ENCODE assay signal across 22 cellular contexts in the genomic region with DNA sequence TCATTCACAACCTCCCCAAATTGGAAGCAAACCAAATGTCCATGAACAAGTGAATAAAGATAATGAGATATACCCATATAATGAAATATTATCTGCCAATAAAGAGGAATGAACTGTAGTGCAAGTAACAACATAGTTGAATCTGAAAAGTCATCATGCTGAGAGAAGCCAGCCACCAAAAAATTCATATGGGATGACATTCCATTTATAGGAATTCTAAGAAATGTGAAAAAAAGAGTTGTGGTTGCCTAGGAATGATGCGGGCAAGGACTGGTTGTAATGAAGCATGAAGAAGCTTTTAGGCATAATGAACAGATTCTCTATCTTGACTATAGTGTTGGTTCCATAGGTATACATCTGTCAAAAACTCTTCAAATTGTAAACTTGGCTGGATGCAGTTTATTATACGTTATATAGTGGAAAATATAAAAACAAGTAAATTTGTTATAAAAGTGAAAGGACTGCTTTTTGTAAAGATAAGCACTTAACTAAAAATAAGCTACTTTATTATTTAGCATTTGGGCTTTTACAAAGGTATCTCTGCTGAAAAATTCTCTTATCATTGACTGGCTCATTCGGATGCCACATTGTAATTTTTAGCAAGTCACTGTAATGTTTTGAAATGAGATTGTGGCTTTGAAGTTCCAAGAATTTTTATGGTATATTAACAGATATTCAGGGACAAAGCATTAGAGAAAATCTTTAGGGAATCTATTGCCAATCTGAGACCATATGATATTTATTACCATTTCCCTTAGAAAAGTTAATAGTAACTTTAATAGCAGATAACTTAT. TPM values are rescaled to one million over a fixed set of nuclear protein-coding genes. Genes with fewer than 3 reads are reported as not detected.
DNase-seq lines count a peak whose midpoint lies in the region; TF ChIP-seq lines count a peak whose summit lies in the region.
"Had no signal": no experiment of that assay in that cellular context is flagged by ENCODE, and none has a peak within 500 bp of the region (broad histone marks: within the 10 kb centered on the region; RNA-seq: fewer than 3 reads in every experiment).

No MANE protein-coding gene starts in this region.

- H2AK5ac ChIP-seq in trophoblast cell (ENCODE audit: low read length) = no peak overlapping the region

- H3K23ac ChIP-seq in trophoblast cell (ENCODE audit: low read length) = no peak overlapping the region

- H4K91ac ChIP-seq in trophoblast cell (ENCODE audit: low read depth, low read length) = no peak overlapping the region

- no peak overlapping the region for H2BK5ac ChIP-seq in trophoblast cell (ENCODE audit: low read depth, low read length, poor library complexity)

- H3K79me2 ChIP-seq in trophoblast cell (ENCODE audit: control insufficient read depth, insufficient read depth, low read length, poor library complexity) = no peaks in the 10 kb centered on the region

- no peak overlapping the region for H3K4ac ChIP-seq in trophoblast cell (ENCODE audit: low read depth, low read length)

- no peak overlapping the region for H2BK12ac ChIP-seq in trophoblast cell (ENCODE audit: low read length)

- peaks cover 2% of the 10 kb centered on the region for H3K79me1 ChIP-seq in trophoblast cell (ENCODE audit: low read length)

- H3K27me3 ChIP-seq in trophoblast cell (ENCODE audit: insufficient read depth, low read length) = no peaks in the 10 kb centered on the region
- H3K27me3 ChIP-seq: BLaER1, thyroid gland had no signal

- no peaks in the 10 kb centered on the region for H3K9me3 ChIP-seq in trophoblast cell (ENCODE audit: insufficient read depth, low read depth, low read length)
- H3K9me3 ChIP-seq: BLaER1, prostate gland, thyroid gland had no signal

- no peak overlapping the region for H3K18ac ChIP-seq in trophoblast cell (ENCODE audit: low read length)

- H3K9ac ChIP-seq in trophoblast cell (ENCODE audit: low read length) = no peak overlapping the region
- H3K9ac ChIP-seq: BLaER1 had no signal

- H3K4me2 ChIP-seq in trophoblast cell (ENCODE audit: low read length) = no peak overlapping the region
- H3K4me2 ChIP-seq: BLaER1 had no signal

- DNase-seq in EL = peak; percentile 64
- peak; percentile 8 for DNase-seq in RPMI7951 (ENCODE audit: low read depth)
- DNase-seq in choroid plexus epithelial cell (ENCODE audit: low read depth) = peak; percentile 27
- peak; percentile 69 to 90 for DNase-seq in trophoblast cell
- DNase-seq in activated CD4-positive, alpha-beta T cell treated with anti-CD3 and anti-CD28 coated beads for 4 hours = no peak
- no peak for DNase-seq in stimulated activated CD4-positive, alpha-beta T cell treated with anti-CD3 and anti-CD28 coated beads, Interleukin-4, amount 100 ng/mL, for 24 hours
- no peak for DNase-seq in activated CD4-positive, alpha-beta T cell treated with anti-CD3 and anti-CD28 coated beads for 1 hour
- DNase-seq: activated CD8-positive, alpha-beta memory T cell treated with anti-CD3 and anti-CD28 coated beads, Interleukin-2, amount 50 U/mL, for 4 hours; effector CD8-positive, alpha-beta T cell; glutamatergic neuron; midbrain; NCI-H187; NCI-H69; nephron progenitor cell; SHP77 treated with DMSO at 0.1 percent for 48 hours; stimulated activated naive CD8-positive, alpha-beta T cell treated with anti-CD3 and anti-CD28 coated beads, Interleukin-15, Interleukin-2, amounts not matched to agents 100 U/mL and 50 U/mL, for 24 hours; T-helper 1 cell; thyroid gland had no signal

- H4K8ac ChIP-seq in trophoblast cell (ENCODE audit: low read depth, low read length) = no peak overlapping the region

- no peak for TF ChIP-seq CTCF in choroid plexus epithelial cell (conservative IDR thresholded peaks at IDR 0.05; ENCODE audit: low read depth, low read length)

- H3K14ac ChIP-seq in trophoblast cell (ENCODE audit: low read length) = no peak overlapping the region

- no peak overlapping the region for H2AFZ ChIP-seq in trophoblast cell (ENCODE audit: insufficient read depth, low read length, poor library complexity)

- no peak overlapping the region for H2BK120ac ChIP-seq in trophoblast cell (ENCODE audit: insufficient read depth, low read length, poor library complexity)

- no peak overlapping the region for H3K27ac ChIP-seq in trophoblast cell (ENCODE audit: low read depth, low read length)
- H3K27ac ChIP-seq: BLaER1, prostate gland, skin epidermis, thyroid gland had no signal

- no peak overlapping the region for H4K12ac ChIP-seq in trophoblast cell (ENCODE audit: low read depth, low read length)

- H3K36me3 ChIP-seq in trophoblast cell (ENCODE audit: control insufficient read depth in 1 of 2, insufficient read depth in 2 of 2, low read length in 2 of 2) = peaks cover 5 to 7% of the 10 kb centered on the region in 2 experiments
- H3K36me3 ChIP-seq: prostate gland had no signal

- WGBS in trophoblast cell (ENCODE audit: extremely low coverage, insufficient coverage, insufficient read length) = no CpG with 5 or more reads among the region's 3 CpGs

- H3K4me3 ChIP-seq in choroid plexus epithelial cell (ENCODE audit: low read depth, low read length) = no peak overlapping the region
- no peak overlapping the region for H3K4me3 ChIP-seq in trophoblast cell (ENCODE audit: low read depth, low read length)
- H3K4me3 ChIP-seq: BLaER1, prostate gland, skin epidermis, thyroid gland had no signal

- H3K4me1 ChIP-seq in trophoblast cell (ENCODE audit: control insufficient read depth in 1 of 2, insufficient read depth in 2 of 2, low read length in 2 of 2) = no peaks in the 10 kb centered on the region
- H3K4me1 ChIP-seq: BLaER1, prostate gland had no signal

RNA-seq across cellular contexts. Expression of gene TTC23L, which starts 21.2 kb away (rescaled TPM):
- under 0.01 and 0.20 TPM in 2 replicates for total RNA-seq in RPMI7951 (2014; rRNA removed; shearing (Covaris generic))
- 0.39 and 0.51 TPM in 2 replicates for polyA plus RNA-seq in trophoblast cell (2013)
- total RNA-seq: left lobe of liver had no signal

Comparison
In these comparisons a context has a peak if more than half of its experiments do, and no peak if none do; other contexts are left out.
1. DNase-seq: peak in EL (single experiment), RPMI7951 (single experiment), choroid plexus epithelial cell (single experiment) and trophoblast cell (2 of 2); none in activated CD4-positive, alpha-beta T cell treated with anti-CD3 and anti-CD28 coated beads for 4 hours (0 of 2), stimulated activated CD4-positive, alpha-beta T cell treated with anti-CD3 and anti-CD28 coated beads, Interleukin-4, amount 100 ng/mL, for 24 hours (single experiment) and activated CD4-positive, alpha-beta T cell treated with anti-CD3 and anti-CD28 coated beads for 1 hour (single experiment).